Comparison of ENCODE assay signal across 7 cellular contexts in the genomic region with DNA sequence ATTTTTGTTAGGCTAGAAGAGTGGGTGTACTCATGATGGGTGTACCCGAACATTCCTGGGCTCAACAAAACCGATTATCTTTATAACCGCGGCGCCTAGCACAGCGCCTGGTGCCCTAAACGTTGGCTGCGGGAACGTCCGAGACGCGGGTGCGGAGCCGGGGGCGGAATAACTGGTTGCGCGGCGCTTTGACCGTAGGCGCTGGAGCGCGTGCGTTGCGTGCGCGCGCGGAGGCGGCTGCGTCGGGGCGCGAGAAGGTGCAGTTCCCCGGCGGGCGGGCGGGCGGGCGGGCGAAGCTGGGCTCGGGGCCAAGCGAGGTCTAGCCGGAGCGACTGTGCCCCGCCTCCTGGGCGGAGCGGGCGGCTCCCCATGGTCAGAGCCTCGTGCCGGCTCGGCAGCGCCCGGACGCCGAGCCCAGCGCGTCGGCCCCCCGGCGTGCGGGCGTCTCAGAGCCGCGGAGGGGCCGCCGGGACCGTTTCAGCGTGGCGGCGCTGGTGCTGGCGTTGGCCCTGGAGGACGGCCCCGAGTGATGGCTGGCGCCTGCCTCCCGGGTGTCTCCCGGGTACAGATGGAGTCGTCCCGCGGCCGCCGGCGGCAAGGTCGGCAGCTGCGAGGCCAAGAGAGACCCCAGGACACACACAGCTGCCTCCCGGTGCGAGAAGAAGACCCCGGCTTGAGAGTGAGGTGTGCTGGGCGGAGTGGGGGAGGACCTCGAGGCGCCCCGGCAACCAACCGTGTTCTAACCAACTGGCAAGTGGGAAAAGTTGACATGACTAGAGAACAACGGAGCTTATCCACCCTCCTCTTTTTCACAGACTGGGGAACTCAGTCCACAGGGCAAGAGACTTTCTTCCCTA. TPM values are rescaled to one million over a fixed set of nuclear protein-coding genes. Genes with fewer than 3 reads are reported as not detected.
A peak's percentile ranks its signal among the peaks of the same experiment; 100 is the strongest.
DNase-seq lines count a peak whose midpoint lies in the region; ATAC-seq and TF ChIP-seq lines count a peak whose summit lies in the region.

Gene PLAAT1 (plus strand): TSS at position 373 of the 857 bp plus-strand sequence. CDS start 14,429 bp downstream, outside the sequence.

- TF ChIP-seq CTCF in GM12875 (IDR thresholded peaks at IDR 0.05; ENCODE audit: borderline replicate concordance, insufficient read depth, low read depth, low read length) (no peak), gastroesophageal sphincter (IDR thresholded peaks at IDR 0.05) (peak in 1 of 4 experiments; percentile 9)
- no peak for TF ChIP-seq CTCF in activated CD8-positive, alpha-beta T cell treated with anti-CD3 and anti-CD28 coated beads for 36 hours (IDR thresholded peaks at IDR 0.05)

- ATAC-seq in activated CD8-positive, alpha-beta T cell treated with anti-CD3 and anti-CD28 coated beads for 36 hours: peak; percentile 83
- ATAC-seq in gastroesophageal sphincter: peak; percentile 94

- peak within 1 kb of the TSS; percentile 25 for H3K4me3 Mint-ChIP-seq in activated CD8-positive, alpha-beta T cell treated with anti-CD3 and anti-CD28 coated beads for 36 hours

- H3K27ac ChIP-seq in gastroesophageal sphincter: peak within 1 kb of the TSS in 3 of 4 donors; percentile 68 to 79 (median 69)

- H3K9me3 ChIP-seq in gastroesophageal sphincter: no peaks in the 10 kb centered on the region

- no peaks in the 10 kb centered on the region for H3K27me3 ChIP-seq in gastroesophageal sphincter

- peaks cover 3% of the 10 kb centered on the region for H3K4me1 Mint-ChIP-seq in activated CD8-positive, alpha-beta T cell treated with anti-CD3 and anti-CD28 coated beads for 36 hours (ENCODE audit: low read depth)

- intact Hi-C loops in activated CD8-positive, alpha-beta T cell treated with anti-CD3 and anti-CD28 coated beads for 36 hours (cut with micrococcal nuclease): no loop called here

- H3K36me3 Mint-ChIP-seq in activated CD8-positive, alpha-beta T cell treated with anti-CD3 and anti-CD28 coated beads for 36 hours (ENCODE audit: low read depth): no peaks in the 10 kb centered on the region

- H3K27me3 Mint-ChIP-seq in activated CD8-positive, alpha-beta T cell treated with anti-CD3 and anti-CD28 coated beads for 36 hours: peaks cover 28% of the 10 kb centered on the region

- TF ChIP-seq POLR2A in gastroesophageal sphincter (IDR thresholded peaks at IDR 0.05): no peak

- no peaks in the 10 kb centered on the region for H3K36me3 ChIP-seq in gastroesophageal sphincter

- TF ChIP-seq EP300 in gastroesophageal sphincter (IDR thresholded peaks at IDR 0.05): no peak

- H3K9me3 Mint-ChIP-seq in activated CD8-positive, alpha-beta T cell treated with anti-CD3 and anti-CD28 coated beads for 36 hours: no peaks in the 10 kb centered on the region

- peaks cover 0 to 18% (median 0%) of the 10 kb centered on the region in 3 donors for H3K4me1 ChIP-seq in gastroesophageal sphincter

- WGBS in gastroesophageal sphincter (ENCODE audit: low coverage in 1 of 2), 2 donors: 0 to 7% methylated on average over 1 to 3 of the region's 93 CpGs

- POLR2A ChIA-PET in HEK293T (lab: Yijun Ruan, JAX): no interaction called here
- POLR2A ChIA-PET in activated CD8-positive, alpha-beta T cell treated with anti-CD3 and anti-CD28 coated beads for 36 hours (lab: Charles Lee): no interaction called here

- peak within 1 kb of the TSS; percentile 5 for H3K4me3 ChIP-seq in GM12875 (ENCODE audit: low read depth, low read length)
- H3K4me3 ChIP-seq in gastroesophageal sphincter: peak within 1 kb of the TSS; percentile 29 to 52

- H3K27ac Mint-ChIP-seq in activated CD8-positive, alpha-beta T cell treated with anti-CD3 and anti-CD28 coated beads for 36 hours: no peak within 1 kb of the TSS

- CTCF ChIA-PET in HEK293T (lab: Yijun Ruan, JAX): no interaction called here
- CTCF ChIA-PET in activated CD8-positive, alpha-beta T cell treated with anti-CD3 and anti-CD28 coated beads for 36 hours (lab: Charles Lee): interaction anchor here (0.6 kb wide), 1 partner anchor 929 kb away, joined by 3 read pairs; no protein-coding TSS in a partner anchor

- peak; percentile 84 for DNase-seq in HEK293T (ENCODE audit: extremely low spot score)
- DNase-seq in NCI-H2081 treated with DMSO at 0.1 percent for 48 hours (lab: John Stamatoyannopoulos, UW): peak; percentile 80
- DNase-seq in activated CD8-positive, alpha-beta T cell treated with anti-CD3 and anti-CD28 coated beads for 36 hours: peak; percentile 31
- DNase-seq in nucleus accumbens (lab: John Stamatoyannopoulos, UW): peak in 48 of 56 donors; percentile 7 to 80 (median 54)
- no peak for DNase-seq in NK-92 treated with Interleukin-12 subunit alpha and Interleukin-12 subunit beta, amount 100 ng/mL, for 24 hours (lab: John Stamatoyannopoulos, UW)

TF ChIP-seq in HEK293T, 16 proteins besides CTCF, POLR2A, EP300 and RAD21:
- TF ChIP-seq HDGF (IDR thresholded peaks at IDR 0.05; ENCODE audit: borderline replicate concordance) (no peak), L3MBTL2 (conservative IDR thresholded peaks at IDR 0.05) (peak; percentile 79)

RNA-seq across cellular contexts. Expression of gene PLAAT1, which starts in this region (rescaled TPM):
- not detected for total RNA-seq in activated CD8-positive, alpha-beta T cell treated with anti-CD3 and anti-CD28 coated beads for 36 hours
- 1 to 10 TPM in 1 of 4 donors, under 1 TPM in 1, not detected in 2; 0.54 to 2.7 TPM for total RNA-seq in gastroesophageal sphincter

Comparison
In these comparisons a context has a peak if more than half of its experiments do, and no peak if none do; other contexts are left out.
1. Peak in DNase-seq and ATAC-seq in activated CD8-positive, alpha-beta T cell treated with anti-CD3 and anti-CD28 coated beads for 36 hours; RNA of the gene not detected or under 1 TPM.